1 cellular context compared by ENCODE assay signal in the genomic region with DNA sequence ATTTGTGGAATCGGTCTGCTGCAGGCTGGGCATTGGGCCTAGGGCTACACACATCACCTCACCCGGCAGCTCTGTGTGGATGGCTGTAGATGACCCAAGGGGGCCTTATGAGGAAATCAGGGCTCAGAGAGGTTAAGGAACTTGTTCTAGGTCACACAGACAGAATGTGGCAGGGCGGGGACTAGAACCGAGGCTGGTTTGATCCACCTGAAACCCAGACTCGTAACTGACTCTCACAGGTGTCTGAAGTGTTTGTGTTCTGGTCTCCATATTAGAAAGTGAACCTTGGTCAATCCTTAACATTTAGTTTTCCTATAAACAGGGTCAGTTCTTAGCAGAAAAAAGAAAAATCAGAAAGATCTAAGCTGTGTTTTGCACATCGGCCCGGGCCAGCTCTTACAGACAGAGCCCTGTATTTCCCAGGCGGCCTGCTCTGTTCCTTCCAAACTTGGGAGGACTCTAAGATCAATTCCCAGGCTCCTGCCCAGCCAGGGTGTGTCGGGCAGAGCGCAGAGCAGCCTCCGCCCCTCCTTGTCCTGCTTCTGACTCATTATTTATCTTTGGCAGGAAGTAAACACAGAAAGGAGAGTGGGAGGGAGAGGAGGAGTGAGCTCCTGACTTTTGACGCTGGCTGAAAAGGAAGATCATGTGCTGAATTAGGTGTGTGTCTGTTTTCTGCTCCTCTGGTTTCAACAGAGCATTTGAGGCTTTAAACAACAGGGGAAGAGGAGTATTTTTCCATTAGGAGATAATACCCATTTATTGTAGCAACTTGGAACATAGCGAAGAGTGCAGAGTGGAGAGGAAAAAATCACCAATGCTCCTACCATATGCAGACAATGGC.
TF ChIP-seq lines count a peak whose summit lies in the region.

No MANE protein-coding gene starts in this region.

TF ChIP-seq in HepG2, 621 proteins besides CTCF, POLR2A, EP300 and RAD21 (continued from another document and continues in another):
- TF ChIP-seq ETV6 (CRISPR knock-in tag; conservative IDR thresholded peaks at IDR 0.05) (peak; percentile 73; the same call in 1 of the 2 replicates), ZNF646 (CRISPR knock-in tag; IDR thresholded peaks at IDR 0.05) (no peak), KLF11 (CRISPR knock-in tag; IDR thresholded peaks at IDR 0.05) (peak; percentile 71), HMGA1 (CRISPR knock-in tag; conservative IDR thresholded peaks at IDR 0.05) (no peak), NR0B2 (CRISPR knock-in tag; IDR thresholded peaks at IDR 0.05) (no peak), ZNF468 (CRISPR knock-in tag; IDR thresholded peaks at IDR 0.05) (no peak), ZNF501 (CRISPR knock-in tag; IDR thresholded peaks at IDR 0.05) (peak; percentile 32; the same call in 1 of the 2 replicates), POLR2G (IDR thresholded peaks at IDR 0.05; ENCODE audit: low read depth, low read length) (peak; percentile 78), ZNF205 (CRISPR knock-in tag; IDR thresholded peaks at IDR 0.05) (peak; percentile 91; the same call in 1 of the 2 replicates), ZBTB7A (CRISPR knock-in tag; IDR thresholded peaks at IDR 0.05) (no peak), ARHGAP35 (CRISPR knock-in tag; IDR thresholded peaks at IDR 0.05; ENCODE audit: borderline replicate concordance) (no peak; the same call in 1 of the 2 replicates), DR1 (CRISPR knock-in tag; IDR thresholded peaks at IDR 0.05) (no peak), KLF12 (CRISPR knock-in tag; IDR thresholded peaks at IDR 0.05; ENCODE audit: borderline replicate concordance) (peak; percentile 85; the same call in 1 of the 2 replicates), NR2F6 (IDR thresholded peaks at IDR 0.05) (peak; percentile 68), NR2F6 (CRISPR knock-in tag; IDR thresholded peaks at IDR 0.05) (peak; percentile 87), TRAFD1 (CRISPR knock-in tag; IDR thresholded peaks at IDR 0.05; ENCODE audit: borderline replicate concordance) (no peak), BCL6 (CRISPR knock-in tag; IDR thresholded peaks at IDR 0.05) (peak; percentile 85), ZNF572 (CRISPR knock-in tag; IDR thresholded peaks at IDR 0.05) (no peak), PAF1 (CRISPR knock-in tag; IDR thresholded peaks at IDR 0.05) (no peak), FOSL1 (CRISPR knock-in tag; IDR thresholded peaks at IDR 0.05; ENCODE audit: borderline replicate concordance) (peak; percentile 98), MEIS2 (CRISPR knock-in tag; IDR thresholded peaks at IDR 0.05) (peak; percentile 92; the same call in 1 of the 2 replicates), ZFP1 (CRISPR knock-in tag; IDR thresholded peaks at IDR 0.05) (peak; percentile 87), ZKSCAN5 (CRISPR knock-in tag; IDR thresholded peaks at IDR 0.05) (no peak), ZNF891 (CRISPR knock-in tag; IDR thresholded peaks at IDR 0.05) (peak; percentile 53; the same call in 1 of the 2 replicates), GABPA (IDR thresholded peaks at IDR 0.05; ENCODE audit: low read depth, low read length) (no peak; the same call in 1 of the 2 replicates), GABPA (CRISPR knock-in tag; IDR thresholded peaks at IDR 0.05; ENCODE audit: low read depth) (peak; percentile 83), ZNF616 (CRISPR knock-in tag; IDR thresholded peaks at IDR 0.05; ENCODE audit: low read depth) (no peak), SMAD3 (CRISPR knock-in tag; IDR thresholded peaks at IDR 0.05) (peak; percentile 94; the same call in 1 of the 2 replicates), ZNF790 (CRISPR knock-in tag; IDR thresholded peaks at IDR 0.05; ENCODE audit: borderline replicate concordance) (no peak)
- TF ChIP-seq, protein P1, sequence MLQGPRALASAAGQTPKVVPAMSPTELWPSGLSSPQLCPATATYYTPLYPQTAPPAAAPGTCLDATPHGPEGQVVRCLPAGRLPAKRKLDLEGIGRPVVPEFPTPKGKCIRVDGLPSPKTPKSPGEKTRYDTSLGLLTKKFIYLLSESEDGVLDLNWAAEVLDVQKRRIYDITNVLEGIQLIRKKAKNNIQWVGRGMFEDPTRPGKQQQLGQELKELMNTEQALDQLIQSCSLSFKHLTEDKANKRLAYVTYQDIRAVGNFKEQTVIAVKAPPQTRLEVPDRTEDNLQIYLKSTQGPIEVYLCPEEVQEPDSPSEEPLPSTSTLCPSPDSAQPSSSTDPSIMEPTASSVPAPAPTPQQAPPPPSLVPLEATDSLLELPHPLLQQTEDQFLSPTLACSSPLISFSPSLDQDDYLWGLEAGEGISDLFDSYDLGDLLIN (CRISPR knock-in tag; IDR thresholded peaks at IDR 0.05; ENCODE audit: borderline replicate concordance): no peak
- TF ChIP-seq, protein P2, sequence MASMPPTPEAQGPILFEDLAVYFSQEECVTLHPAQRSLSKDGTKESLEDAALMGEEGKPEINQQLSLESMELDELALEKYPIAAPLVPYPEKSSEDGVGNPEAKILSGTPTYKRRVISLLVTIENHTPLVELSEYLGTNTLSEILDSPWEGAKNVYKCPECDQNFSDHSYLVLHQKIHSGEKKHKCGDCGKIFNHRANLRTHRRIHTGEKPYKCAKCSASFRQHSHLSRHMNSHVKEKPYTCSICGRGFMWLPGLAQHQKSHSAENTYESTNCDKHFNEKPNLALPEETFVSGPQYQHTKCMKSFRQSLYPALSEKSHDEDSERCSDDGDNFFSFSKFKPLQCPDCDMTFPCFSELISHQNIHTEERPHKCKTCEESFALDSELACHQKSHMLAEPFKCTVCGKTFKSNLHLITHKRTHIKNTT (CRISPR knock-in tag; IDR thresholded peaks at IDR 0.05): no peak
- TF ChIP-seq, protein P3, sequence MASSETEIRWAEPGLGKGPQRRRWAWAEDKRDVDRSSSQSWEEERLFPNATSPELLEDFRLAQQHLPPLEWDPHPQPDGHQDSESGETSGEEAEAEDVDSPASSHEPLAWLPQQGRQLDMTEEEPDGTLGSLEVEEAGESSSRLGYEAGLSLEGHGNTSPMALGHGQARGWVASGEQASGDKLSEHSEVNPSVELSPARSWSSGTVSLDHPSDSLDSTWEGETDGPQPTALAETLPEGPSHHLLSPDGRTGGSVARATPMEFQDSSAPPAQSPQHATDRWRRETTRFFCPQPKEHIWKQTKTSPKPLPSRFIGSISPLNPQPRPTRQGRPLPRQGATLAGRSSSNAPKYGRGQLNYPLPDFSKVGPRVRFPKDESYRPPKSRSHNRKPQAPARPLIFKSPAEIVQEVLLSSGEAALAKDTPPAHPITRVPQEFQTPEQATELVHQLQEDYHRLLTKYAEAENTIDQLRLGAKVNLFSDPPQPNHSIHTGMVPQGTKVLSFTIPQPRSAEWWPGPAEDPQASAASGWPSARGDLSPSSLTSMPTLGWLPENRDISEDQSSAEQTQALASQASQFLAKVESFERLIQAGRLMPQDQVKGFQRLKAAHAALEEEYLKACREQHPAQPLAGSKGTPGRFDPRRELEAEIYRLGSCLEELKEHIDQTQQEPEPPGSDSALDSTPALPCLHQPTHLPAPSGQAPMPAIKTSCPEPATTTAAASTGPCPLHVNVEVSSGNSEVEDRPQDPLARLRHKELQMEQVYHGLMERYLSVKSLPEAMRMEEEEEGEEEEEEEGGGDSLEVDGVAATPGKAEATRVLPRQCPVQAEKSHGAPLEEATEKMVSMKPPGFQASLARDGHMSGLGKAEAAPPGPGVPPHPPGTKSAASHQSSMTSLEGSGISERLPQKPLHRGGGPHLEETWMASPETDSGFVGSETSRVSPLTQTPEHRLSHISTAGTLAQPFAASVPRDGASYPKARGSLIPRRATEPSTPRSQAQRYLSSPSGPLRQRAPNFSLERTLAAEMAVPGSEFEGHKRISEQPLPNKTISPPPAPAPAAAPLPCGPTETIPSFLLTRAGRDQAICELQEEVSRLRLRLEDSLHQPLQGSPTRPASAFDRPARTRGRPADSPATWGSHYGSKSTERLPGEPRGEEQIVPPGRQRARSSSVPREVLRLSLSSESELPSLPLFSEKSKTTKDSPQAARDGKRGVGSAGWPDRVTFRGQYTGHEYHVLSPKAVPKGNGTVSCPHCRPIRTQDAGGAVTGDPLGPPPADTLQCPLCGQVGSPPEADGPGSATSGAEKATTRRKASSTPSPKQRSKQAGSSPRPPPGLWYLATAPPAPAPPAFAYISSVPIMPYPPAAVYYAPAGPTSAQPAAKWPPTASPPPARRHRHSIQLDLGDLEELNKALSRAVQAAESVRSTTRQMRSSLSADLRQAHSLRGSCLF (CRISPR knock-in tag; IDR thresholded peaks at IDR 0.05; ENCODE audit: borderline replicate concordance): no peak
- TF ChIP-seq, protein P4, sequence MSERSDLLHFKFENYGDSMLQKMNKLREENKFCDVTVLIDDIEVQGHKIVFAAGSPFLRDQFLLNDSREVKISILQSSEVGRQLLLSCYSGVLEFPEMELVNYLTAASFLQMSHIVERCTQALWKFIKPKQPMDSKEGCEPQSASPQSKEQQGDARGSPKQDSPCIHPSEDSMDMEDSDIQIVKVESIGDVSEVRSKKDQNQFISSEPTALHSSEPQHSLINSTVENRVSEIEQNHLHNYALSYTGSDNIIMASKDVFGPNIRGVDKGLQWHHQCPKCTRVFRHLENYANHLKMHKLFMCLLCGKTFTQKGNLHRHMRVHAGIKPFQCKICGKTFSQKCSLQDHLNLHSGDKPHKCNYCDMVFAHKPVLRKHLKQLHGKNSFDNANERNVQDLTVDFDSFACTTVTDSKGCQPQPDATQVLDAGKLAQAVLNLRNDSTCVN (CRISPR knock-in tag; IDR thresholded peaks at IDR 0.05; ENCODE audit: borderline replicate concordance): no peak
- TF ChIP-seq, protein P5, sequence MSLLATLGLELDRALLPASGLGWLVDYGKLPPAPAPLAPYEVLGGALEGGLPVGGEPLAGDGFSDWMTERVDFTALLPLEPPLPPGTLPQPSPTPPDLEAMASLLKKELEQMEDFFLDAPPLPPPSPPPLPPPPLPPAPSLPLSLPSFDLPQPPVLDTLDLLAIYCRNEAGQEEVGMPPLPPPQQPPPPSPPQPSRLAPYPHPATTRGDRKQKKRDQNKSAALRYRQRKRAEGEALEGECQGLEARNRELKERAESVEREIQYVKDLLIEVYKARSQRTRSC (CRISPR knock-in tag; IDR thresholded peaks at IDR 0.05; ENCODE audit: low read depth): no peak
- TF ChIP-seq, protein P6, sequence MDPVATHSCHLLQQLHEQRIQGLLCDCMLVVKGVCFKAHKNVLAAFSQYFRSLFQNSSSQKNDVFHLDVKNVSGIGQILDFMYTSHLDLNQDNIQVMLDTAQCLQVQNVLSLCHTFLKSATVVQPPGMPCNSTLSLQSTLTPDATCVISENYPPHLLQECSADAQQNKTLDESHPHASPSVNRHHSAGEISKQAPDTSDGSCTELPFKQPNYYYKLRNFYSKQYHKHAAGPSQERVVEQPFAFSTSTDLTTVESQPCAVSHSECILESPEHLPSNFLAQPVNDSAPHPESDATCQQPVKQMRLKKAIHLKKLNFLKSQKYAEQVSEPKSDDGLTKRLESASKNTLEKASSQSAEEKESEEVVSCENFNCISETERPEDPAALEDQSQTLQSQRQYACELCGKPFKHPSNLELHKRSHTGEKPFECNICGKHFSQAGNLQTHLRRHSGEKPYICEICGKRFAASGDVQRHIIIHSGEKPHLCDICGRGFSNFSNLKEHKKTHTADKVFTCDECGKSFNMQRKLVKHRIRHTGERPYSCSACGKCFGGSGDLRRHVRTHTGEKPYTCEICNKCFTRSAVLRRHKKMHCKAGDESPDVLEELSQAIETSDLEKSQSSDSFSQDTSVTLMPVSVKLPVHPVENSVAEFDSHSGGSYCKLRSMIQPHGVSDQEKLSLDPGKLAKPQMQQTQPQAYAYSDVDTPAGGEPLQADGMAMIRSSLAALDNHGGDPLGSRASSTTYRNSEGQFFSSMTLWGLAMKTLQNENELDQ (CRISPR knock-in tag; IDR thresholded peaks at IDR 0.05; ENCODE audit: borderline replicate concordance): no peak
